In the genomic region with DNA sequence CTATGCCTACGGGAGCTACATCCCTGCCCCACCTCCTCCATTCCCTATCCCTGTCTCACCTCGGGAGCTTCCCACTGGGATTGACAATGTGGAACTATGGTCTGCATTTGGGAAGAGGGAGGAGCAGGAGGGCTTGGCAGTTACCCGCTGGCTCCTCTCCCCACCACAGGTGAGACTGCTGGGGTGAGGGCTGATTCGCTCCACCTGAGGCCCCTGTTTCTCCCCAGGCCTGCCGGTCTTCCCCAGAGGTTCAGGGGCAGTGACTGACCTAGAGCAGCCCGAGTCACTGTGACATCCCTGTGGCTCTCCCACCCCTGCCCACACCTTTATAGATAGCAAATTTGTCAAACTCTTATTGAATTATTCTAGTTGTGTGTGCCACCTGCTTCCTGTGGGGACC, we compare ENCODE assay signal across 19 cellular contexts.
DNase-seq lines count a peak whose midpoint lies in the region; ATAC-seq and TF ChIP-seq lines count a peak whose summit lies in the region.
"Had no signal": no experiment of that assay in that cellular context is flagged by ENCODE, and none has a peak within 500 bp of the region (broad histone marks: within the 10 kb centered on the region; RNA-seq: fewer than 3 reads in every experiment).

No MANE protein-coding gene starts in this region.

- no peaks in the 10 kb centered on the region for H3K79me1 ChIP-seq in H9 (ENCODE audit: insufficient read depth, low read depth, low read length, poor library complexity, severe bottlenecking)

- no peak overlapping the region for H3K4me3 ChIP-seq in heart left ventricle
- H3K4me3 ChIP-seq: BLaER1 had no signal

- peaks cover 17% of the 10 kb centered on the region for H3K27me3 Mint-ChIP-seq in H9 (ENCODE audit: low read depth)

- no peak overlapping the region for H2BK5ac ChIP-seq in H9 (ENCODE audit: insufficient read length, low read length)

- peaks cover 10 to 31% (median 15%) of the 10 kb centered on the region in 3 experiments for H3K36me3 Mint-ChIP-seq in H9 (ENCODE audit: insufficient read depth in 1 of 3, low read depth in 3 of 3)
- H3K36me3 Mint-ChIP-seq in activated naive CD4-positive, alpha-beta T cell treated with anti-CD3 and anti-CD28 coated beads, Interleukin-2, amount 50 U/mL, for 72 hours, result peaks cover 6 to 23% of the 10 kb centered on the region in 2 donors
- H3K36me3 Mint-ChIP-seq: CD8-positive, alpha-beta T cell had no signal

- no peak overlapping the region for H3T11ph ChIP-seq in H9 (ENCODE audit: low read length)

- H2BK12ac ChIP-seq in H9 (ENCODE audit: insufficient read length, low read depth, low read length), result no peak overlapping the region

- H3K14ac ChIP-seq in H9 (ENCODE audit: insufficient read depth, low read length), result 0 out of 2 replicates have a peak overlapping the region, but pooled peaks have one; percentile 1

- peaks cover 0 to 5% (median 0%) of the 10 kb centered on the region in 9 donors for H3K27me3 ChIP-seq in heart left ventricle
- no peaks in the 10 kb centered on the region for H3K27me3 ChIP-seq in H9 (ENCODE audit: insufficient read depth, low read length)
- H3K27me3 ChIP-seq: BE2C, BLaER1 had no signal

- no peak overlapping the region for H2BK15ac ChIP-seq in H9 (ENCODE audit: low read depth, low read length)

- H3K4me1 ChIP-seq in heart left ventricle (no peaks in the 10 kb centered on the region), H9 (ENCODE audit: insufficient read depth, low read length) (no peaks in the 10 kb centered on the region)
- H3K4me1 ChIP-seq: BE2C, BLaER1, Caco-2 had no signal

- H4K5ac ChIP-seq in H9 (ENCODE audit: insufficient read length, low read depth, low read length), result no peak overlapping the region

- H2AK5ac ChIP-seq in H9 (ENCODE audit: insufficient read length, low read length), result no peak overlapping the region

- no peaks in the 10 kb centered on the region for H3K79me2 ChIP-seq in H9 (ENCODE audit: insufficient read depth, low read length)

- no peaks in the 10 kb centered on the region for H3K23me2 ChIP-seq in H9 (ENCODE audit: insufficient read length, low read depth, low read length, poor library complexity, severe bottlenecking)

- DNase-seq in Right ventricle myocardium inferior (ENCODE audit: missing footprints), result peak; percentile 16
- DNase-seq in heart left ventricle, result no peak
- DNase-seq in H9, result no peak
- peak; percentile 17 for DNase-seq in islet precursor cell
- peak; percentile 15 for DNase-seq in sciatic nerve (ENCODE audit: low spot score)
- no peak for DNase-seq in stimulated activated CD4-positive, alpha-beta T cell treated with anti-CD3 and anti-CD28 coated beads, Interleukin-1b, Interleukin-23, amount 100 ng/mL, for 48 hours
- DNase-seq in activated naive CD4-positive, alpha-beta T cell treated with anti-CD3 and anti-CD28 coated beads, Interleukin-2, amount 50 U/mL, for 72 hours (ENCODE audit: low spot score in 2 of 2), result no peak
- DNase-seq in C1 segment of cervical spinal cord (lab: John Stamatoyannopoulos, UW), result no peak
- DNase-seq: 8988T; ACHN; BE2C; Caco-2; Calu3; CD4-positive, alpha-beta T cell; CD8-positive, alpha-beta T cell; DMS79 treated with DMSO at 0.1 percent for 48 hours; GF-D8 had no signal

- TF ChIP-seq CTCF in heart left ventricle (IDR thresholded peaks at IDR 0.05) (no peak), H9 (conservative IDR thresholded peaks at IDR 0.05) (no peak)

- H3K23ac ChIP-seq in H9 (ENCODE audit: insufficient read length, low read depth, low read length), result no peak overlapping the region

- H3K9me3 Mint-ChIP-seq in H9, result peaks cover 27 to 31% of the 10 kb centered on the region in 2 experiments
- H3K9me3 Mint-ChIP-seq in activated naive CD4-positive, alpha-beta T cell treated with anti-CD3 and anti-CD28 coated beads, Interleukin-2, amount 50 U/mL, for 72 hours, result peaks cover 20 to 34% of the 10 kb centered on the region in 2 donors

- H3K4me3 Mint-ChIP-seq in H9, result no peak overlapping the region; a peak in 1 of 5 replicates
- H3K4me3 Mint-ChIP-seq: CD4-positive, alpha-beta T cell; CD8-positive, alpha-beta T cell had no signal

- no peak overlapping the region for H2BK20ac ChIP-seq in H9 (ENCODE audit: low read depth, low read length, poor library complexity, severe bottlenecking)

- H3K9me3 ChIP-seq in heart left ventricle (peaks cover 0 to 9% (median 0%) of the 10 kb centered on the region in 12 donors), H9 (ENCODE audit: control insufficient read depth, low read depth, low read length) (no peaks in the 10 kb centered on the region)
- H3K9me3 ChIP-seq: BE2C, Caco-2 had no signal

- H3K4me2 ChIP-seq in H9 (ENCODE audit: insufficient read depth, insufficient read length, low read length), result no peak overlapping the region
- H3K4me2 ChIP-seq: BLaER1 had no signal

- no peaks in the 10 kb centered on the region for H3K36me3 ChIP-seq in heart left ventricle
- H3K36me3 ChIP-seq: BE2C, BLaER1 had no signal

- H3K18ac ChIP-seq in H9 (ENCODE audit: insufficient read length, low read depth, low read length), result no peak overlapping the region

- H4K8ac ChIP-seq in H9 (replicated peaks; ENCODE audit: insufficient read length, low read depth, low read length), result no peak overlapping the region

- H3K56ac ChIP-seq in H9 (ENCODE audit: insufficient read length, low read depth, low read length), result no peak overlapping the region

- H2BK120ac ChIP-seq in H9 (ENCODE audit: low read depth, low read length, poor library complexity, severe bottlenecking), result no peak overlapping the region

- H4K91ac ChIP-seq in H9 (ENCODE audit: insufficient read length, low read depth, low read length), result no peak overlapping the region

- H3K27ac ChIP-seq in heart left ventricle, result no peak overlapping the region
- no peak overlapping the region for H3K27ac ChIP-seq in H9 (ENCODE audit: insufficient read length, low read depth, low read length)
- H3K27ac ChIP-seq: BLaER1, C4-2B had no signal

- ATAC-seq in Right ventricle myocardium inferior (no peak), heart left ventricle (no peak), sciatic nerve (no peak)
- no peak for ATAC-seq in activated naive CD4-positive, alpha-beta T cell treated with anti-CD3 and anti-CD28 coated beads, Interleukin-2, amount 50 U/mL, for 72 hours
- ATAC-seq: CD8-positive, alpha-beta T cell had no signal

- no peak overlapping the region for H2AFZ ChIP-seq in H9 (ENCODE audit: low read length)

- H4K20me1 ChIP-seq in H9 (ENCODE audit: control insufficient read depth, insufficient read depth, insufficient read length), result no peaks in the 10 kb centered on the region
- H4K20me1 ChIP-seq: BLaER1 had no signal

- H3K4ac ChIP-seq in H9 (ENCODE audit: low read depth, low read length), result no peak overlapping the region

- H3K9ac ChIP-seq in H9 (ENCODE audit: extremely low read depth, insufficient read length, low read length), result no peak overlapping the region
- H3K9ac ChIP-seq: BLaER1 had no signal

- intact Hi-C loops in Right ventricle myocardium inferior (cut with DNase I), result no loop called here
- intact Hi-C loops in heart left ventricle (cut with DNase I), result no loop called here
- intact Hi-C loops in sciatic nerve (cut with DNase I), result no loop called here

- H3K4me1 Mint-ChIP-seq in H9, result peaks cover 14 to 15% of the 10 kb centered on the region in 2 experiments

- WGBS in heart left ventricle, 4 donors, result 62 to 71% (median 70%) methylated on average over 6 of the region's 6 CpGs
- WGBS in H9 (ENCODE audit: extremely low coverage, insufficient read length, low lambda C conversion rate), result no CpG with 5 or more reads among the region's 6 CpGs

- no peak overlapping the region for H3K27ac Mint-ChIP-seq in H9
- H3K27ac Mint-ChIP-seq in activated naive CD4-positive, alpha-beta T cell treated with anti-CD3 and anti-CD28 coated beads, Interleukin-2, amount 50 U/mL, for 72 hours, result no peak overlapping the region
- H3K27ac Mint-ChIP-seq: CD4-positive, alpha-beta T cell; CD8-positive, alpha-beta T cell had no signal

- TF ChIP-seq POLR2A in heart left ventricle (IDR thresholded peaks at IDR 0.05), result no peak

Comparison
In these comparisons a context has a peak if more than half of its experiments do, and no peak if none do; other contexts are left out.
1. DNase-seq: peak in Right ventricle myocardium inferior (single experiment), islet precursor cell (single experiment) and sciatic nerve (single experiment); none in heart left ventricle (0 of 5), H9 (single experiment), stimulated activated CD4-positive, alpha-beta T cell treated with anti-CD3 and anti-CD28 coated beads, Interleukin-1b, Interleukin-23, amount 100 ng/mL, for 48 hours (single experiment), activated naive CD4-positive, alpha-beta T cell treated with anti-CD3 and anti-CD28 coated beads, Interleukin-2, amount 50 U/mL, for 72 hours (0 of 2) and C1 segment of cervical spinal cord (0 of 14).